ENCODE assay signal across 17 cellular contexts in the genomic region with DNA sequence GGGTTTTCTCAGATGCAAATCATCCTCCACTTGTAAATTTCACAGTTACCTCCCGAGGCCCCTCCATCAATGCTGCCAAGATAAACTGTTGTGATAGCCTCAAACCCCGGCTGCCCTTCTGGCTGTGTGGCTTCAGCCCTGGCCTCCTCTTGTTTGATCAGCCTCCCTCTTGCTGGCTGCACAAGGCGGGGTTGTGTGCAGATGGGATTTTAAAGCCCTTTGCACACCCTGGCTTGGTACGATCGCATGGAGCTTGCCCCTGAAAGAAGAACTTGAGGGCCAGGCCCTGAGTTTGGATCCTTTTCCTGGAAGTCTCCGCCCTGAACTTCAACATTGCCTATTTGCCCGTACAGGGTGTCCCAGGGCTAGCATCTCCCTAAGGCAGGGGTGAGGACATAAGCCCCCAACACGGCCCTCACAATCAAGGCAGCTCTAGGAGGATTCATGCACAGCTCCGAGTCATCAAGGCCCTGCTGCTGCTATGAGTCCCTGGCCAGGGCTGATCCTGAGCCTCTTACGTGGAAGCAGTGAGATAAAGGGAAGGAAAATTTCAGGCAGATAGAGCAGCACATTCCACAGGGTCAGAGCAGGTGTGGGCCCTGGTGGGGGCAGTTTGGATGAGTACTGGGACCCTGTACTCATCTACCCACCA.
"Had no signal": no experiment of that assay in that cellular context is flagged by ENCODE, and none has a peak within 500 bp of the region (broad histone marks: within the 10 kb centered on the region; RNA-seq: fewer than 3 reads in every experiment).

No MANE protein-coding gene starts in this region.

- H3K27me3 ChIP-seq: ascending aorta, gastrocnemius medialis, right atrium auricular region had no signal

- H3K4me3 ChIP-seq: ascending aorta, gastrocnemius medialis, heart left ventricle, right atrium auricular region, skin epidermis had no signal

- H3K9me3 ChIP-seq: ascending aorta, gastrocnemius medialis, heart left ventricle, right atrium auricular region had no signal

- ATAC-seq: activated CD8-positive, alpha-beta memory T cell treated with anti-CD3 and anti-CD28 coated beads, Interleukin-2, amount 10 ng/mL, durations not matched to agents 7 days and 5 days; gastrocnemius medialis; heart left ventricle; naive thymus-derived CD8-positive, alpha-beta T cell had no signal

- H3K27ac ChIP-seq: ascending aorta, gastrocnemius medialis, heart left ventricle, right atrium auricular region, skin epidermis had no signal

- H3K36me3 ChIP-seq: ascending aorta, gastrocnemius medialis, heart left ventricle, right atrium auricular region had no signal

- DNase-seq: activated CD4-positive, alpha-beta memory T cell treated with anti-CD3 and anti-CD28 coated beads, Interleukin-2, amount 10 ng/mL, durations not matched to agents 7 days and 5 days; activated CD4-positive, alpha-beta T cell treated with anti-CD3 and anti-CD28 coated beads for 4 hours; activated CD8-positive, alpha-beta memory T cell treated with anti-CD3 and anti-CD28 coated beads, Interleukin-2, amount 10 ng/mL, durations not matched to agents 7 days and 5 days; activated naive CD4-positive, alpha-beta T cell treated with anti-CD3 and anti-CD28 coated beads for 36 hours; effector CD4-positive, alpha-beta T cell; heart left ventricle; kidney glomerular epithelial cell; mesenchymal stem cell; naive thymus-derived CD8-positive, alpha-beta T cell; nucleus accumbens; stimulated activated CD4-positive, alpha-beta T cell treated with anti-CD3 and anti-CD28 coated beads, Interleukin-15, amount 100 ng/mL, for 24 hours; stimulated activated CD4-positive, alpha-beta T cell treated with anti-CD3 and anti-CD28 coated beads, Interleukin-2, amount 100 ng/mL, for 48 hours; SW 1271 had no signal

- H3K4me1 ChIP-seq: ascending aorta, gastrocnemius medialis had no signal
